8 cellular contexts compared by ENCODE assay signal in the genomic region with DNA sequence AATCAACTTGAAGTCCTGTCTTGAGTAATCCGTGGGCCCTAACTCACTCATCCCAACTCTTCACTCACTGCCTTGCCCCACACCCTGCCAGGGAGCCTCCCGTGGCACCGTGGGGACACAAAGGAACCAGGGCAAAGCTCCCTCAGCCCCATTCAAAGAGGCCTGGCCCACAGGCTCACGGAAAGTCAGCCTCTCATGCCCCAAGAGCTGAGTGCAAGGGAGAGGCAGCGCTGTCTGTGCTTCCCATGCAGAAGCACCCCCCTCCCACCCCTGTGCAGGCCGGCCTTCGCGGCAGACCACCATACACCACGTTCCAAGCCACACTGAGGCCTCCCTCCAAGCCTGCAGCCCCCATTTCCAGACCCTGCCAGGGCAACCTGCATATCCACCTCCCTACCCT. TPM values are rescaled to one million over a fixed set of nuclear protein-coding genes. Genes with fewer than 3 reads are reported as not detected.
DNase-seq lines count a peak whose midpoint lies in the region; ATAC-seq, FAIRE-seq and TF ChIP-seq lines count a peak whose summit lies in the region.
"Not testable (repeated sequence)": the region's sequence is repeated elsewhere in the genome, so short reads cannot be mapped to it uniquely, and the experiment has no call there.

No MANE protein-coding gene starts in this region.

- not testable (repeated sequence) for H3K27ac ChIP-seq in A673 (ENCODE audit: low read depth, low read length, poor library complexity, severe bottlenecking); IMR-90 (ENCODE audit: insufficient read depth, low read length); OCI-LY7 (ENCODE audit: low read depth, low read length, poor library complexity, severe bottlenecking); Panc1 (ENCODE audit: low read length); K562 (ENCODE audit: extremely low read depth, low read depth, low read length); kidney (ENCODE audit: low read depth in 2 of 2, low read length in 2 of 2)
- H3K27ac ChIP-seq in neutrophil = peak overlapping the region; percentile 57

- dilution Hi-C loops in IMR-90 (cut with HindIII; ENCODE audit: low sequenced_read_pairs, unreplicated experiment) = not testable (repeated sequence)

- H3K9me3 ChIP-seq in A673 (ENCODE audit: low read depth, low read length, poor library complexity, severe bottlenecking); IMR-90 (ENCODE audit: control insufficient read depth, insufficient read depth, low read length); OCI-LY7 (ENCODE audit: low read length); Panc1 (ENCODE audit: control insufficient read depth, insufficient read depth, low read depth, low read length); K562 (replicated peaks; ENCODE audit: control insufficient read depth, insufficient read depth, low read depth, low read length); kidney (ENCODE audit: control insufficient read depth in 1 of 2, low read length in 2 of 2); neutrophil: not testable (repeated sequence)

- H3K9ac ChIP-seq in IMR-90 (ENCODE audit: low read depth, low read length); K562 (ENCODE audit: insufficient read depth in 1 of 2, low read depth in 2 of 2, low read length in 2 of 2); kidney (ENCODE audit: low read length in 2 of 2): not testable (repeated sequence)

- not testable (repeated sequence) for H4K91ac ChIP-seq in IMR-90 (ENCODE audit: insufficient read depth, low read depth, low read length)

- H3K4ac ChIP-seq in IMR-90 (ENCODE audit: low read depth, low read length) = not testable (repeated sequence)

- H3K36me3 ChIP-seq in A673 (ENCODE audit: insufficient read depth, low read length, poor library complexity, severe bottlenecking); IMR-90 (ENCODE audit: control insufficient read depth, insufficient read depth, low read length); OCI-LY7 (ENCODE audit: insufficient read depth, low read length); Panc1 (ENCODE audit: control insufficient read depth, insufficient read depth, low read length); K562 (ENCODE audit: control insufficient read depth, insufficient read depth, low read length); kidney (ENCODE audit: control insufficient read depth in 1 of 2, insufficient read depth in 2 of 2, low read length in 2 of 2); neutrophil: not testable (repeated sequence)

- not testable (repeated sequence) for H3K18ac ChIP-seq in IMR-90 (ENCODE audit: low read depth, low read length)

- H2BK20ac ChIP-seq in IMR-90 (ENCODE audit: low read depth, low read length) = not testable (repeated sequence)

- H2BK5ac ChIP-seq in IMR-90 (ENCODE audit: low read depth, low read length, poor library complexity, severe bottlenecking) = not testable (repeated sequence)

- H3K4me2 ChIP-seq in IMR-90 (ENCODE audit: low read depth, low read length); OCI-LY7 (ENCODE audit: low read length); K562 (ENCODE audit: insufficient read depth, low read length): not testable (repeated sequence)

- H3K4me1 ChIP-seq in A673 (ENCODE audit: insufficient read depth, low read length, poor library complexity, severe bottlenecking); IMR-90 (ENCODE audit: control insufficient read depth, insufficient read depth, low read length); OCI-LY7 (ENCODE audit: insufficient read depth, low read length, poor library complexity, severe bottlenecking); Panc1 (ENCODE audit: control insufficient read depth, insufficient read depth, low read length); K562 (replicated peaks in 1 of 2; ENCODE audit: control insufficient read depth in 2 of 2, insufficient read depth in 2 of 2, low read length in 2 of 2); kidney (ENCODE audit: control insufficient read depth in 1 of 2, insufficient read depth in 1 of 2, low read depth in 1 of 2, low read length in 2 of 2); neutrophil (ENCODE audit: control insufficient read depth in 1 of 2, insufficient read depth in 1 of 2, low read depth in 1 of 2, low read length in 1 of 2): not testable (repeated sequence)

- not testable (repeated sequence) for H2AFZ ChIP-seq in IMR-90 (replicated peaks; ENCODE audit: low read length, poor library complexity); OCI-LY7 (ENCODE audit: low read length); K562 (ENCODE audit: low read depth, low read length)

- TF ChIP-seq CTCF in A673 (conservative IDR thresholded peaks at IDR 0.05; ENCODE audit: low read depth, low read length); IMR-90 (conservative IDR thresholded peaks at IDR 0.05; ENCODE audit: low read depth, low read length); OCI-LY7 (conservative IDR thresholded peaks at IDR 0.05; ENCODE audit: low read length); Panc1 (IDR thresholded peaks at IDR 0.05); K562 (IDR thresholded peaks at IDR 0.05 in 2 of 3, conservative IDR thresholded peaks at IDR 0.05 in 1 of 3; ENCODE audit: insufficient read depth in 2 of 3, low read depth in 1 of 3, low read length in 3 of 3); kidney (IDR thresholded peaks at IDR 0.05; ENCODE audit: borderline replicate concordance, extremely low read depth, insufficient read depth); neutrophil (IDR thresholded peaks at IDR 0.05): not testable (repeated sequence)

- BruUV-seq in A673 (replicated peaks; lab: Mats Ljungman, UMichigan) (TSS peak; percentile 8), IMR-90 (replicated peaks; lab: Mats Ljungman, UMichigan) (TSS peak; percentile 17), OCI-LY7 (replicated peaks; lab: Mats Ljungman, UMichigan) (TSS peak; percentile 46), Panc1 (replicated peaks; lab: Mats Ljungman, UMichigan) (TSS peak; percentile 86), K562 (replicated peaks; lab: Mats Ljungman, UMichigan) (TSS peak; percentile 43)

- TF ChIP-seq EP300 in K562 (IDR thresholded peaks at IDR 0.05; ENCODE audit: low read length) = not testable (repeated sequence)

- H2AK9ac ChIP-seq in IMR-90 (replicated peaks; ENCODE audit: low read depth, low read length, poor library complexity) = not testable (repeated sequence)

- H2BK15ac ChIP-seq in IMR-90 (ENCODE audit: low read depth, low read length) = not testable (repeated sequence)

- intact Hi-C loops in A673 (cut with micrococcal nuclease; ENCODE audit: unreplicated experiment); IMR-90 (cut with micrococcal nuclease); OCI-LY7 (cut with micrococcal nuclease; ENCODE audit: unreplicated experiment); Panc1 (cut with micrococcal nuclease; ENCODE audit: unreplicated experiment); K562 (cut with micrococcal nuclease); kidney (cut with DNase I); sciatic nerve (cut with DNase I): not testable (repeated sequence)

- H2AK5ac ChIP-seq in IMR-90 (ENCODE audit: low read depth, low read length) = not testable (repeated sequence)

- CTCF ChIA-PET in A673 (lab: Charles Lee); IMR-90 (lab: Yijun Ruan, JAX); OCI-LY7 (lab: Charles Lee; ENCODE audit: unreplicated experiment); Panc1 (lab: Charles Lee); K562 (lab: Yijun Ruan, JAX; ENCODE audit: low intra/inter-chr PET ratio): not testable (repeated sequence)

- H4K20me1 ChIP-seq in IMR-90 (ENCODE audit: insufficient read depth, low read length); OCI-LY7 (ENCODE audit: insufficient read depth, low read length); K562 (replicated peaks; ENCODE audit: control insufficient read depth, insufficient read depth, low read length): not testable (repeated sequence)

- H4K5ac ChIP-seq in IMR-90 (ENCODE audit: low read depth, low read length) = not testable (repeated sequence)

- not testable (repeated sequence) for H3K4me3 ChIP-seq in A673 (ENCODE audit: low read depth, low read length, poor library complexity, severe bottlenecking); IMR-90 (ENCODE audit: insufficient read depth, low read depth, low read length); OCI-LY7 (ENCODE audit: low read depth, low read length, poor library complexity, severe bottlenecking); Panc1 (ENCODE audit: low read depth in 2 of 2, low read length in 2 of 2); K562; kidney (ENCODE audit: low read length in 2 of 2); neutrophil (ENCODE audit: low read depth in 1 of 2, low read length in 1 of 2)

- not testable (repeated sequence) for H4K8ac ChIP-seq in IMR-90 (ENCODE audit: low read depth in 2 of 2, low read length in 2 of 2)

- TF ChIP-seq POLR2A in IMR-90 (IDR thresholded peaks at IDR 0.05; ENCODE audit: low read depth, low read length); K562 (conservative IDR thresholded peaks at IDR 0.05): not testable (repeated sequence)

- not testable (repeated sequence) for FAIRE-seq in K562 (lab: Jason Lieb, UNC); kidney (lab: Jason Lieb, UNC)

- ATAC-seq in IMR-90 (ENCODE audit: low read depth); Panc1; K562; sciatic nerve: not testable (repeated sequence)

- no CpG with 5 or more reads among the region's 9 CpGs for WGBS in IMR-90 (ENCODE audit: extremely low coverage in 2 of 2, insufficient read length in 1 of 2), 2 experiments
- 89% methylated on average over 3 of the region's 9 CpGs for WGBS in K562 (ENCODE audit: insufficient coverage, low coverage, missing lambda C conversion rate)

- POLR2A ChIA-PET in A673 (lab: Charles Lee; ENCODE audit: low non-redundant PET); IMR-90 (lab: Charles Lee; ENCODE audit: unreplicated experiment); OCI-LY7 (lab: Charles Lee); Panc1 (lab: Charles Lee); K562 (lab: Yijun Ruan, JAX): not testable (repeated sequence)

- not testable (repeated sequence) for H3K27me3 ChIP-seq in A673 (replicated peaks; ENCODE audit: insufficient read depth, low read depth, low read length, poor library complexity); IMR-90 (ENCODE audit: control insufficient read depth, insufficient read depth, low read length); Panc1 (ENCODE audit: control insufficient read depth, insufficient read depth, low read length); K562 (ENCODE audit: control insufficient read depth in 2 of 2, insufficient read depth in 2 of 2, low read length in 2 of 2); neutrophil

- H3K23ac ChIP-seq in IMR-90 (ENCODE audit: low read depth, low read length) = not testable (repeated sequence)

- not testable (repeated sequence) for DNase-seq in A673 (ENCODE audit: low spot score); IMR-90; OCI-LY7 (ENCODE audit: low spot score); Panc1 (ENCODE audit: low read depth, low spot score); K562 (ENCODE audit: extremely low read depth in 1 of 4, low spot score in 3 of 4)
- DNase-seq in kidney (peak; percentile 61), sciatic nerve (ENCODE audit: low spot score) (peak; percentile 48)

- H3K79me2 ChIP-seq in OCI-LY7 (ENCODE audit: insufficient read depth, low read depth, low read length); K562 (ENCODE audit: control insufficient read depth, insufficient read depth, low read length): not testable (repeated sequence)

- not testable (repeated sequence) for H3K9me2 ChIP-seq in OCI-LY7 (ENCODE audit: insufficient read depth, low read length)

- not testable (repeated sequence) for H3K9me1 ChIP-seq in IMR-90 (ENCODE audit: insufficient read depth, low read length); K562 (ENCODE audit: control insufficient read depth, insufficient read depth, low read length)

- H3K79me1 ChIP-seq in IMR-90 (ENCODE audit: low read depth in 1 of 2, low read length in 2 of 2) = not testable (repeated sequence)

- not testable (repeated sequence) for TF ChIP-seq RAD21 in IMR-90 (IDR thresholded peaks at IDR 0.05; ENCODE audit: low read length); K562 (CRISPR knock-in tag; conservative IDR thresholded peaks at IDR 0.05 in 1 of 2, IDR thresholded peaks at IDR 0.05 in 1 of 2)

- H3K56ac ChIP-seq in IMR-90 (ENCODE audit: extremely low read depth, insufficient read depth, low read length) = not testable (repeated sequence)

- H2BK120ac ChIP-seq in IMR-90 (ENCODE audit: low read depth, low read length) = not testable (repeated sequence)

- in situ Hi-C loops in IMR-90 (cut with MboI; ENCODE audit: low sequenced_read_pairs); Panc1 (cut with HindIII; ENCODE audit: low pct_unique_long_range_greater_than_20kb, low sequenced_read_pairs); K562 (cut with MboI): not testable (repeated sequence)

- not testable (repeated sequence) for H3K14ac ChIP-seq in IMR-90 (replicated peaks; ENCODE audit: low read depth, low read length)

RNA-seq across cellular contexts. Expression of a gene that starts 7.6 kb away (rescaled TPM):
- total RNA-seq in A673 (2021) = 21.1 TPM in 2 replicates
- 3.0 and 3.1 TPM in 2 replicates for total RNA-seq in IMR-90 (2012; rRNA removed)
- 13.7 and 17.6 TPM in 2 replicates for polyA plus RNA-seq in IMR-90 (2012; rRNA removed)
- 7.8 and 8.1 TPM in 2 replicates for polyA plus RNA-seq in IMR-90 (2012; cell fraction: cytosol; rRNA removed)
- polyA plus RNA-seq in IMR-90 (2012; cell fraction: nucleus; rRNA removed; ENCODE audit: low replicate concordance) = 59.0 and 84.7 TPM in 2 replicates
- total RNA-seq in OCI-LY7 (2014; rRNA removed; shearing (Covaris generic)) = 14.2 and 17.0 TPM in 2 replicates
- 20.2 and 22.4 TPM in 2 replicates for total RNA-seq in OCI-LY7 (2022)
- 9.8 TPM for total RNA-seq in Panc1 (2021; ENCODE audit: unreplicated experiment)
- polyA plus RNA-seq in Panc1 (2012; ENCODE audit: insufficient read length) = 11.5 TPM
- total RNA-seq in K562 (2011; cell fraction: chromatin; rRNA removed; ENCODE audit: low replicate concordance) = 18.1 and 52.3 TPM in 2 replicates
- 34.5 and 35.7 TPM in 2 replicates for total RNA-seq in K562 (2011; cell fraction: nucleolus; rRNA removed)
- 25.3 and 28.1 TPM in 2 replicates for total RNA-seq in K562 (2011; cell fraction: nucleoplasm; rRNA removed)
- 15.3 and 22.0 TPM in 2 replicates for total RNA-seq in K562 (2014; rRNA removed)
- 2.9 and 4.6 TPM in 2 replicates for total RNA-seq in K562 (2014; rRNA removed; fragmentation: Illumina TruSeq; extraction: Trizol)
- 11.0 and 12.1 TPM in 2 replicates for total RNA-seq in K562 (2015; rRNA removed; fragmentation: Illumina TruSeq; extraction: Trizol)
- 22.0 and 25.6 TPM in 2 replicates for total RNA-seq in K562 (2021)
- 13.7 and 23.0 TPM in 2 replicates for polyA plus RNA-seq in K562 (2011; rRNA removed)
- 9.4 and 12.7 TPM in 2 replicates for polyA plus RNA-seq in K562 (2011; cell fraction: cytosol; rRNA removed)
- 122 and 206 TPM in 2 replicates for polyA plus RNA-seq in K562 (2011; cell fraction: nucleus; rRNA removed)
- 16.0 and 34.1 TPM in 2 replicates for polyA plus RNA-seq in K562 (2012)
- polyA plus RNA-seq in K562 (2014; fragmentation: Illumina TruSeq; extraction: Trizol) = 7.9 and 12.1 TPM in 2 replicates
- polyA plus RNA-seq in K562 (2014; fragmentation: Nextera tagmentation; extraction: Ambion mirVana) = under 1 TPM; 0.21 to 0.62 TPM
- 22.1 and 27.3 TPM in 2 replicates for polyA plus RNA-seq in K562 (2014; rRNA removed)
- 3.5 and 4.1 TPM in 2 replicates for polyA minus RNA-seq in K562 (2011; rRNA and poly(A)+ RNA removed)
- 4.6 and 5.3 TPM in 2 replicates for polyA minus RNA-seq in K562 (2011; cell fraction: cytosol; rRNA and poly(A)+ RNA removed)
- polyA minus RNA-seq in K562 (2011; cell fraction: nucleus; rRNA and poly(A)+ RNA removed) = 11.4 and 13.6 TPM in 2 replicates
- 24.0 TPM for total RNA-seq in kidney
- 16.6 TPM for polyA plus RNA-seq in kidney (ENCODE audit: insufficient read depth, low read depth, low replicate concordance)
- total RNA-seq in sciatic nerve = 13.3 TPM
